In genomic region chr2:239400907-239401449, GRCh38 we compare ENCODE assay signal across 8 cellular contexts. TPM values are rescaled to one million over a fixed set of nuclear protein-coding genes. Genes with fewer than 3 reads are reported as not detected.
DNase-seq lines count a peak whose midpoint lies in the region; ATAC-seq and TF ChIP-seq lines count a peak whose summit lies in the region.

Gene HDAC4, minus strand, starts transcription at chr2:239401020. Its CDS starts 48,321 bp downstream, at chr2:239352699.

- H3K18ac ChIP-seq in neuronal stem cell (ENCODE audit: low read length) = peak within 1 kb of the TSS; percentile 100

- H3K23ac ChIP-seq in neuronal stem cell (ENCODE audit: low read depth, low read length, poor library complexity) = peak within 1 kb of the TSS; percentile 100

- peak within 1 kb of the TSS; percentile 90 for H2BK12ac ChIP-seq in neuronal stem cell (ENCODE audit: low read length)

- peak; percentile 92 for ATAC-seq in HG02610 (IDR thresholded peaks at IDR 0.05; ENCODE audit: unreplicated experiment)
- peak; percentile 98 for ATAC-seq in SK-N-SH treated with all-trans-retinoic acid at 6 μM for 48 hours
- peak; percentile 96 for ATAC-seq in gastroesophageal sphincter

- no peak for TF ChIP-seq EP300 in gastroesophageal sphincter (IDR thresholded peaks at IDR 0.05)

- H2AFZ ChIP-seq in neuronal stem cell (ENCODE audit: low read length) = peak within 1 kb of the TSS; percentile 97

- DNase-seq in GF-D8 (lab: John Stamatoyannopoulos, UW) = peak; percentile 96
- DNase-seq in NCI-H1092 (lab: John Stamatoyannopoulos, UW) = peak; percentile 93
- peak; percentile 99 for DNase-seq in activated naive CD4-positive, alpha-beta T cell treated with anti-CD3 and anti-CD28 coated beads, Interleukin-2, amount 50 U/mL, for 16 hours
- DNase-seq in neuronal stem cell (ENCODE audit: low spot score) = peak; percentile 99

- no CpG with 5 or more reads among the region's 55 CpGs for whole genome bisulfite sequencing in gastroesophageal sphincter (ENCODE audit: low coverage in 1 of 2), 2 donors
- no CpG with 5 or more reads among the region's 55 CpGs for WGBS in neuronal stem cell (ENCODE audit: extremely low coverage in 2 of 2, insufficient read length in 2 of 2, insufficient replicate concordance in 1 of 2), 2 donors

- peak within 1 kb of the TSS; percentile 56 for H2AK5ac ChIP-seq in neuronal stem cell (ENCODE audit: low read depth, low read length)

- H3K4me1 ChIP-seq in gastroesophageal sphincter (peaks cover 0 to 48% (median 7%) of the 10 kb centered on the region in 3 donors), neuronal stem cell (ENCODE audit: control insufficient read depth in 2 of 2, insufficient read depth in 1 of 2, low read depth in 1 of 2, low read length in 2 of 2) (peaks cover 12 to 21% of the 10 kb centered on the region in 2 donors), subcutaneous abdominal adipose tissue (ENCODE audit: control insufficient read depth in 5 of 5, insufficient read depth in 5 of 5, low read length in 5 of 5) (peaks cover 0 to 27% (median 24%) of the 10 kb centered on the region in 5 donors)

- no peak for TF ChIP-seq CTCF in gastroesophageal sphincter (IDR thresholded peaks at IDR 0.05)

- peak within 1 kb of the TSS; percentile 69 to 77 for H3K4me3 ChIP-seq in gastroesophageal sphincter
- peak within 1 kb of the TSS; percentile 87 to 88 for H3K4me3 ChIP-seq in neuronal stem cell (ENCODE audit: low read length in 2 of 2)
- peak within 1 kb of the TSS; percentile 63 to 97 (median 87) for H3K4me3 ChIP-seq in subcutaneous abdominal adipose tissue (ENCODE audit: low read depth in 1 of 5, low read length in 5 of 5)

- H3K36me3 ChIP-seq in gastroesophageal sphincter = no peaks in the 10 kb centered on the region
- H3K36me3 ChIP-seq in neuronal stem cell (replicated peaks in 1 of 2; ENCODE audit: control insufficient read depth in 2 of 2, insufficient read depth in 2 of 2, low read length in 2 of 2) = peaks cover 0 to 7% of the 10 kb centered on the region in 2 donors
- H3K36me3 ChIP-seq in subcutaneous abdominal adipose tissue (ENCODE audit: control insufficient read depth in 5 of 5, insufficient read depth in 5 of 5, low read length in 5 of 5) = no peaks in the 10 kb centered on the region

- H3K14ac ChIP-seq in neuronal stem cell (ENCODE audit: low read length) = peak within 1 kb of the TSS; percentile 100

- H4K91ac ChIP-seq in neuronal stem cell (ENCODE audit: low read depth, low read length, poor library complexity) = peak within 1 kb of the TSS; percentile 100

- H3K27ac ChIP-seq in gastroesophageal sphincter (peak within 1 kb of the TSS; percentile 96 to 99 (median 98)), neuronal stem cell (replicated peaks; ENCODE audit: low read length) (peak within 1 kb of the TSS; percentile 89), subcutaneous abdominal adipose tissue (ENCODE audit: low read depth, low read length) (peak within 1 kb of the TSS; percentile 98)

- peak within 1 kb of the TSS; percentile 99 for H3K4ac ChIP-seq in neuronal stem cell (ENCODE audit: low read length)

- peak within 1 kb of the TSS; percentile 81 for H2BK120ac ChIP-seq in neuronal stem cell (ENCODE audit: low read depth, low read length)

- H3K9me3 ChIP-seq in gastroesophageal sphincter = no peaks in the 10 kb centered on the region
- peaks cover 2 to 3% of the 10 kb centered on the region in 2 donors for H3K9me3 ChIP-seq in neuronal stem cell (replicated peaks in 1 of 2; ENCODE audit: control insufficient read depth in 2 of 2, insufficient read depth in 1 of 2, low read depth in 1 of 2, low read length in 2 of 2)
- H3K9me3 ChIP-seq in subcutaneous abdominal adipose tissue (ENCODE audit: control insufficient read depth in 5 of 5, low read length in 5 of 5) = no peaks in the 10 kb centered on the region

- peak within 1 kb of the TSS; percentile 97 for H2BK5ac ChIP-seq in neuronal stem cell (ENCODE audit: low read length)

- H3K4me2 ChIP-seq in neuronal stem cell (ENCODE audit: insufficient read depth, low read length, poor library complexity, severe bottlenecking) = peak within 1 kb of the TSS; percentile 81

- no peak for TF ChIP-seq POLR2A in gastroesophageal sphincter (IDR thresholded peaks at IDR 0.05)

- H3K9ac ChIP-seq in neuronal stem cell (ENCODE audit: low read depth, low read length, poor library complexity) (peak within 1 kb of the TSS; percentile 100), subcutaneous abdominal adipose tissue (ENCODE audit: low read length in 5 of 5) (peak within 1 kb of the TSS; percentile 48 to 99 (median 98))

- H2BK15ac ChIP-seq in neuronal stem cell (ENCODE audit: low read length) = peak within 1 kb of the TSS; percentile 99

- peak within 1 kb of the TSS; percentile 86 for H4K8ac ChIP-seq in neuronal stem cell (ENCODE audit: low read depth, low read length)

- peaks cover 9% of the 10 kb centered on the region for H3K79me1 ChIP-seq in neuronal stem cell (ENCODE audit: low read depth, low read length)

- H3K27me3 ChIP-seq in gastroesophageal sphincter (no peaks in the 10 kb centered on the region), neuronal stem cell (ENCODE audit: control insufficient read depth in 3 of 3, insufficient read depth in 3 of 3, low read depth in 1 of 3, low read length in 3 of 3) (no peaks in the 10 kb centered on the region), subcutaneous abdominal adipose tissue (ENCODE audit: control insufficient read depth in 5 of 5, insufficient read depth in 4 of 5, low read length in 5 of 5) (no peaks in the 10 kb centered on the region)

TF ChIP-seq in SK-N-SH treated with all-trans-retinoic acid at 6 μM for 48 hours, 23 proteins besides CTCF, POLR2A, EP300 and RAD21:
- TF ChIP-seq, protein P1, sequence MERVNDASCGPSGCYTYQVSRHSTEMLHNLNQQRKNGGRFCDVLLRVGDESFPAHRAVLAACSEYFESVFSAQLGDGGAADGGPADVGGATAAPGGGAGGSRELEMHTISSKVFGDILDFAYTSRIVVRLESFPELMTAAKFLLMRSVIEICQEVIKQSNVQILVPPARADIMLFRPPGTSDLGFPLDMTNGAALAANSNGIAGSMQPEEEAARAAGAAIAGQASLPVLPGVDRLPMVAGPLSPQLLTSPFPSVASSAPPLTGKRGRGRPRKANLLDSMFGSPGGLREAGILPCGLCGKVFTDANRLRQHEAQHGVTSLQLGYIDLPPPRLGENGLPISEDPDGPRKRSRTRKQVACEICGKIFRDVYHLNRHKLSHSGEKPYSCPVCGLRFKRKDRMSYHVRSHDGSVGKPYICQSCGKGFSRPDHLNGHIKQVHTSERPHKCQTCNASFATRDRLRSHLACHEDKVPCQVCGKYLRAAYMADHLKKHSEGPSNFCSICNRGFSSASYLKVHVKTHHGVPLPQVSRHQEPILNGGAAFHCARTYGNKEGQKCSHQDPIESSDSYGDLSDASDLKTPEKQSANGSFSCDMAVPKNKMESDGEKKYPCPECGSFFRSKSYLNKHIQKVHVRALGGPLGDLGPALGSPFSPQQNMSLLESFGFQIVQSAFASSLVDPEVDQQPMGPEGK (CRISPR knock-in tag; IDR thresholded peaks at IDR 0.05; ENCODE audit: borderline replicate concordance) = no peak
- TF ChIP-seq CREB5 (CRISPR knock-in tag; IDR thresholded peaks at IDR 0.05; ENCODE audit: low read depth) (no peak), ISL1 (CRISPR knock-in tag; IDR thresholded peaks at IDR 0.05) (no peak), ARNTL (CRISPR knock-in tag; IDR thresholded peaks at IDR 0.05; ENCODE audit: borderline replicate concordance, low read depth) (no peak), GLIS3 (CRISPR knock-in tag; IDR thresholded peaks at IDR 0.05) (no peak), SNAI2 (CRISPR knock-in tag; IDR thresholded peaks at IDR 0.05) (no peak), ZFP3 (CRISPR knock-in tag; IDR thresholded peaks at IDR 0.05) (no peak)

RNA-seq across cellular contexts. Expression of gene HDAC4, which starts in this region (rescaled TPM):
- total RNA-seq in gastroesophageal sphincter = 100 to 1,000 TPM in 1 of 4 donors, 10 to 100 TPM in 3; 41.3 to 104 (median 85.8) TPM
- 15.9 TPM for polyA plus RNA-seq in neuronal stem cell (2013, experiment 1 of 2)
- 18.7 TPM for polyA plus RNA-seq in neuronal stem cell (2013, experiment 2 of 2)

Comparison
In these comparisons a context has a peak if more than half of its experiments do, and no peak if none do; other contexts are left out.
1. Peak in every context shown above with its lines: DNase-seq, ATAC-seq, H3K4me3 ChIP-seq and H3K27ac ChIP-seq.